In the genomic region with DNA sequence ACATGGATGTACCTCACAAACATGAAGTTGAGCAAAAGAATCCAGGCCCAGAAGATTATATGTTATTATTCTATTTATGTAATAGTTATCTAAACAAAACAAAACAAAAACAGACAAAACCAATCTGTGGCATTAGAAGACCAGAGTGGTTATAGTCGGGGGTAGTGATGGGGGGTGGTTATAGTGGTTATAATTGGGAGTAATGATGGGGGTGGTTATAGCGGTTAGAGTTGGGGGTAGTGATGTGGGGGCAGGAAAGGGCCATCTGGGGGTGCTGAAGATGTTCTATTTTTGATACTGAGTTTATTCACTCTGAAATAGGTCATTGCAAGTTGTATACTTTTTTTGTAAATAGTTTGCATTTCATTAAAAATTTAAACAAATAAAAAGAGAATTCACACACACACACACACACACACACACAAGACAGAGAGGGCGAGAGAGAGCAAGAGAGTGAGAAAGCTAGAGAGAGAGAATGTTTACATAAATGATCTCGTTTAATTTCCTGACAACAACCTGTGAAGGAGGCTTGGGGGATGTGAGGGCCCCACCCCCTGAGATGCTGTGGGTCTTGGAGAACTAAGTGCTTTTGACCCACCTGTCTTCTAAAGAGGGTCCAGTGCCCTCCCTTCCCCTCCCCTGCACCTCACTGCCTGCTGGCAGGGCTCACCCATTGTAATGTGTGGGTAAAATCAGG, we compare ENCODE assay signal across 1 cellular context.
TF ChIP-seq lines count a peak whose summit lies in the region.

No MANE protein-coding gene starts in this region.

TF ChIP-seq in IMR-90, 13 proteins besides CTCF, POLR2A, EP300 and RAD21:
- TF ChIP-seq CEBPB (IDR thresholded peaks at IDR 0.05; ENCODE audit: low read depth, low read length) (no peak), RFX5 (IDR thresholded peaks at IDR 0.05; ENCODE audit: low read depth, low read length) (no peak), MXI1 (IDR thresholded peaks at IDR 0.05; ENCODE audit: borderline replicate concordance, low read depth, low read length) (no peak), NFE2L2 (IDR thresholded peaks at IDR 0.05; ENCODE audit: low read depth, low read length) (no peak), BHLHE40 (IDR thresholded peaks at IDR 0.05; ENCODE audit: low read depth, low read length) (no peak), RCOR1 (IDR thresholded peaks at IDR 0.05; ENCODE audit: insufficient replicate concordance, low read length) (no peak), CHD1 (IDR thresholded peaks at IDR 0.05; ENCODE audit: low read depth, low read length) (no peak)
- TF ChIP-seq, protein P1, sequence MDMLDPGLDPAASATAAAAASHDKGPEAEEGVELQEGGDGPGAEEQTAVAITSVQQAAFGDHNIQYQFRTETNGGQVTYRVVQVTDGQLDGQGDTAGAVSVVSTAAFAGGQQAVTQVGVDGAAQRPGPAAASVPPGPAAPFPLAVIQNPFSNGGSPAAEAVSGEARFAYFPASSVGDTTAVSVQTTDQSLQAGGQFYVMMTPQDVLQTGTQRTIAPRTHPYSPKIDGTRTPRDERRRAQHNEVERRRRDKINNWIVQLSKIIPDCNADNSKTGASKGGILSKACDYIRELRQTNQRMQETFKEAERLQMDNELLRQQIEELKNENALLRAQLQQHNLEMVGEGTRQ (IDR thresholded peaks at IDR 0.05; ENCODE audit: low read depth, low read length), result no peak
